ENCODE assay signal across 14 cellular contexts in genomic region chrX:30657542-30658238, GRCh38. TPM values are rescaled to one million over a fixed set of nuclear protein-coding genes. Genes with fewer than 3 reads are reported as not detected.
DNase-seq lines count a peak whose midpoint lies in the region; ATAC-seq and TF ChIP-seq lines count a peak whose summit lies in the region.
"Had no signal": no experiment of that assay in that cellular context is flagged by ENCODE, and none has a peak within 500 bp of the region (broad histone marks: within the 10 kb centered on the region; RNA-seq: fewer than 3 reads in every experiment).

No MANE protein-coding gene starts in this region.

- peaks cover 46% of the 10 kb centered on the region for H3K4me1 Mint-ChIP-seq in activated T-cell treated with anti-CD3 and anti-CD28 coated beads, Interleukin-2, amount 50 U/mL, for 4 hours (ENCODE audit: low read depth)
- peaks cover 3% of the 10 kb centered on the region for H3K4me1 Mint-ChIP-seq in WTC11
- H3K4me1 Mint-ChIP-seq: nephron had no signal

- POLR2A ChIA-PET in WTC11 (lab: Charles Lee) = no interaction called here

- CTCF ChIA-PET in WTC11 (lab: Charles Lee) = interaction anchor here (0.6 to 0.9 kb wide), 2 partner anchors 14 to 78 kb away, joined by 3 to 4 read pairs; no protein-coding TSS in a partner anchor

- DNase-seq in activated T-cell treated with anti-CD3 and anti-CD28 coated beads, Interleukin-2, amount 50 U/mL, for 4 hours = no peak
- no peak for DNase-seq in activated T-cell treated with anti-CD3 and anti-CD28 coated beads, Interleukin-2, amount 50 U/mL, for 1 hour
- DNase-seq in WTC11 (ENCODE audit: low spot score) = no peak
- peak; percentile 84 for DNase-seq in epithelial cell of esophagus (ENCODE audit: low read depth)
- no peak for DNase-seq in stimulated activated naive CD8-positive, alpha-beta T cell treated with anti-CD3 and anti-CD28 coated beads, Interleukin-15, Interleukin-2, amounts not matched to agents 100 U/mL and 50 U/mL, for 24 hours
- no peak for DNase-seq in NCI-H774 (lab: John Stamatoyannopoulos, UW)
- DNase-seq: central memory CD4-positive, alpha-beta T cell; EL; islet precursor cell; T-helper 9 cell had no signal

- H3K27me3 Mint-ChIP-seq in activated T-cell treated with anti-CD3 and anti-CD28 coated beads, Interleukin-2, amount 50 U/mL, for 4 hours (ENCODE audit: low read depth) = no peaks in the 10 kb centered on the region
- H3K27me3 Mint-ChIP-seq in WTC11 (ENCODE audit: low read depth) = no peaks in the 10 kb centered on the region
- H3K27me3 Mint-ChIP-seq: type B pancreatic cell had no signal

- peak; percentile 21 to 33 for ATAC-seq in activated T-cell treated with anti-CD3 and anti-CD28 coated beads, Interleukin-2, amount 50 U/mL, for 4 hours
- no peak for ATAC-seq in WTC11
- ATAC-seq in stimulated activated naive CD8-positive, alpha-beta T cell treated with anti-CD3 and anti-CD28 coated beads, Interleukin-15, Interleukin-2, amounts not matched to agents 100 U/mL and 50 U/mL, for 24 hours = peak; percentile 33
- ATAC-seq in HG02870 (IDR thresholded peaks at IDR 0.05; ENCODE audit: unreplicated experiment) = no peak
- no peak for ATAC-seq in GM19463 (IDR thresholded peaks at IDR 0.05; ENCODE audit: unreplicated experiment)

- TF ChIP-seq CTCF in WTC11 (IDR thresholded peaks at IDR 0.05) (no peak), epithelial cell of esophagus (IDR thresholded peaks at IDR 0.05; ENCODE audit: insufficient read depth, low read depth, low read length, missing control alignments) (no peak)

- H3K27ac Mint-ChIP-seq in WTC11 = no peak overlapping the region
- H3K27ac Mint-ChIP-seq: type B pancreatic cell had no signal

- H3K36me3 Mint-ChIP-seq in activated T-cell treated with anti-CD3 and anti-CD28 coated beads, Interleukin-2, amount 50 U/mL, for 4 hours (ENCODE audit: insufficient read depth) = peaks cover 4% of the 10 kb centered on the region
- no peaks in the 10 kb centered on the region for H3K36me3 Mint-ChIP-seq in WTC11

- peak overlapping the region; percentile 24 for H3K4me3 Mint-ChIP-seq in activated T-cell treated with anti-CD3 and anti-CD28 coated beads, Interleukin-2, amount 50 U/mL, for 4 hours
- no peak overlapping the region for H3K4me3 Mint-ChIP-seq in WTC11
- H3K4me3 Mint-ChIP-seq: nephron, type B pancreatic cell had no signal

- no peak overlapping the region for H3K4me3 ChIP-seq in epithelial cell of esophagus (ENCODE audit: low read length)

- H3K9me3 Mint-ChIP-seq in activated T-cell treated with anti-CD3 and anti-CD28 coated beads, Interleukin-2, amount 50 U/mL, for 4 hours = no peaks in the 10 kb centered on the region
- H3K9me3 Mint-ChIP-seq in WTC11 = no peaks in the 10 kb centered on the region
- H3K9me3 Mint-ChIP-seq: nephron, type B pancreatic cell had no signal

TF ChIP-seq in WTC11, 78 proteins besides CTCF, POLR2A, EP300 and RAD21:
- TF ChIP-seq ZNF263 (CRISPR knock-in tag; IDR thresholded peaks at IDR 0.05; ENCODE audit: low read depth) = no peak
- TF ChIP-seq GABPB1 (CRISPR knock-in tag; IDR thresholded peaks at IDR 0.05) = peak; percentile 68; the same call in 1 of the 2 replicates

RNA-seq across cellular contexts. Expression of gene GK, which starts 4.5 kb away (rescaled TPM):
- 10 to 100 TPM; 34.7 to 53.4 (median 41.4) TPM for total RNA-seq in activated T-cell treated with anti-CD3 and anti-CD28 coated beads, Interleukin-2, amount 50 U/mL, for 4 hours
- 5.3 to 7.5 TPM (median 5.3 TPM) in 3 replicates for total RNA-seq in WTC11 (2021)

Comparison
In these comparisons a context has a peak if more than half of its experiments do, and no peak if none do; other contexts are left out.
1. ATAC-seq: peak in activated T-cell treated with anti-CD3 and anti-CD28 coated beads, Interleukin-2, amount 50 U/mL, for 4 hours (2 of 2) and stimulated activated naive CD8-positive, alpha-beta T cell treated with anti-CD3 and anti-CD28 coated beads, Interleukin-15, Interleukin-2, amounts not matched to agents 100 U/mL and 50 U/mL, for 24 hours (single experiment); none in WTC11 (single experiment), HG02870 (single experiment) and GM19463 (single experiment).